16 cellular contexts compared by ENCODE assay signal in genomic region chr3:13157986-13158385, GRCh38.
DNase-seq lines count a peak whose midpoint lies in the region; ATAC-seq, FAIRE-seq and TF ChIP-seq lines count a peak whose summit lies in the region.
"Had no signal": no experiment of that assay in that cellular context is flagged by ENCODE, and none has a peak within 500 bp of the region (broad histone marks: within the 10 kb centered on the region; RNA-seq: fewer than 3 reads in every experiment).

No MANE protein-coding gene starts in this region.

- H3K9me3 ChIP-seq in H1 (ENCODE audit: insufficient read depth in 2 of 2, low read depth in 1 of 2, low read length in 1 of 2), result peaks cover 0 to 3% of the 10 kb centered on the region in 2 experiments; a peak in 1 of 4 replicates

- H3K4me1 ChIP-seq in H1 (replicated peaks in 1 of 4; ENCODE audit: control insufficient read depth in 3 of 4, insufficient read depth in 4 of 4, low read length in 3 of 4) (peaks cover 4 to 29% (median 20%) of the 10 kb centered on the region in 4 experiments), mesendoderm (ENCODE audit: control insufficient read depth, low read depth, low read length) (peaks cover 13% of the 10 kb centered on the region)

- no peak for TF ChIP-seq POLR2A in H1 (IDR thresholded peaks at IDR 0.05; ENCODE audit: control extremely low read depth in 1 of 2, low read depth in 2 of 2, low read length in 2 of 2)

- H2BK120ac ChIP-seq in H1 (replicated peaks; ENCODE audit: low read depth, low read length), result no peak overlapping the region
- H2BK120ac ChIP-seq in mesendoderm (ENCODE audit: low read depth, low read length), result no peak overlapping the region

- no peak overlapping the region for H2BK5ac ChIP-seq in H1 (ENCODE audit: low read depth, low read length)
- H2BK5ac ChIP-seq in mesendoderm (ENCODE audit: low read length), result no peak overlapping the region

- peak overlapping the region; percentile 28; the same call in 1 of the 2 replicates for H2BK12ac ChIP-seq in H1 (ENCODE audit: low read depth, low read length)

- H3K14ac ChIP-seq in H1 (ENCODE audit: insufficient read length), result no peak overlapping the region

- TF ChIP-seq EP300 in H1 (IDR thresholded peaks at IDR 0.05; ENCODE audit: borderline replicate concordance in 1 of 2, low read depth in 2 of 2, low read length in 2 of 2), result no peak

- no peak overlapping the region for H2BK20ac ChIP-seq in H1 (ENCODE audit: low read length)

- H3K79me2 ChIP-seq in H1 (ENCODE audit: control insufficient read depth in 1 of 2, insufficient read depth in 2 of 2, low read length in 2 of 2) (no peaks in the 10 kb centered on the region), mesendoderm (ENCODE audit: control insufficient read depth, insufficient read depth, low read length) (no peaks in the 10 kb centered on the region)

- DNase-seq in Ammon's horn (ENCODE audit: low spot score) (peak; percentile 17), H1 (ENCODE audit: low read depth in 1 of 2, low spot score in 2 of 2) (no peak), mesendoderm (no peak), NCI-H2196 (lab: John Stamatoyannopoulos, UW; ENCODE audit: unreplicated experiment) (no peak), EL (no peak)
- DNase-seq: 8988T; Calu3; CD8-positive, alpha-beta T cell; DMS79 treated with DMSO at 0.1 percent for 48 hours; GM23248 had no signal

- H3K9ac ChIP-seq in H1 (replicated peaks in 1 of 4; ENCODE audit: extremely low read depth in 1 of 4, low read depth in 3 of 4, low read length in 3 of 4) (no peak overlapping the region), mesendoderm (ENCODE audit: low read length) (no peak overlapping the region)
- H3K9ac ChIP-seq: BLaER1 treated with 17β-estradiol and CSF1 and Interleukin-3, amounts not matched to agents 10 nM and 100 nM; GM23248 had no signal

- no peak for ATAC-seq in HG03097 (IDR thresholded peaks at IDR 0.05; ENCODE audit: low FRiP score, unreplicated experiment)
- ATAC-seq: CD8-positive, alpha-beta T cell; GM12878; HCT116 had no signal

- H4K20me1 ChIP-seq in H1 (replicated peaks in 1 of 2; ENCODE audit: control insufficient read depth in 1 of 2, insufficient read depth in 2 of 2, low read length in 2 of 2), result no peaks in the 10 kb centered on the region
- H4K20me1 ChIP-seq: BLaER1 treated with 17β-estradiol and CSF1 and Interleukin-3, amounts not matched to agents 10 nM and 100 nM had no signal

- H3K4ac ChIP-seq in H1 (replicated peaks; ENCODE audit: insufficient read length, low read depth, low read length) (no peak overlapping the region), mesendoderm (ENCODE audit: low read depth, low read length) (peak overlapping the region; percentile 10)

- H2BK15ac ChIP-seq in H1 (ENCODE audit: low read length), result no peak overlapping the region
- H2BK15ac ChIP-seq in mesendoderm (replicated peaks; ENCODE audit: low read depth), result no peak overlapping the region

- no peak overlapping the region for H4K8ac ChIP-seq in H1 (ENCODE audit: extremely low read depth, insufficient read depth, low read length)
- no peak overlapping the region for H4K8ac ChIP-seq in mesendoderm (ENCODE audit: low read depth, low read length)

- H2AFZ ChIP-seq in H1 (ENCODE audit: low read length), result no peak overlapping the region
- H2AFZ ChIP-seq: GM23248 had no signal

- TF ChIP-seq RAD21 in H1 (IDR thresholded peaks at IDR 0.05 in 1 of 2, conservative IDR thresholded peaks at IDR 0.05 in 1 of 2; ENCODE audit: low read depth in 2 of 2, low read length in 2 of 2), result no peak

- H3K27ac ChIP-seq in H1 (ENCODE audit: low read depth, low read length) (no peak overlapping the region), mesendoderm (ENCODE audit: low read depth, low read length) (no peak overlapping the region), temporal lobe (ENCODE audit: low read depth, low read length) (peak overlapping the region; percentile 50)
- H3K27ac ChIP-seq: BLaER1 treated with 17β-estradiol and CSF1 and Interleukin-3, amounts not matched to agents 10 nM and 100 nM; GM23248 had no signal

- no peaks in the 10 kb centered on the region for H3K23me2 ChIP-seq in H1 (ENCODE audit: low read depth, low read length)

- no peak overlapping the region for H3K56ac ChIP-seq in H1 (replicated peaks; ENCODE audit: insufficient read length, low read depth, low read length)
- peak overlapping the region; percentile 35 for H3K56ac ChIP-seq in mesendoderm (ENCODE audit: low read length)

- H3K36me3 ChIP-seq in H1 (ENCODE audit: control insufficient read depth in 2 of 4, insufficient read depth in 4 of 4, low read length in 3 of 4), result no peaks in the 10 kb centered on the region
- H3K36me3 ChIP-seq in mesendoderm (ENCODE audit: control insufficient read depth, insufficient read depth, low read length), result no peaks in the 10 kb centered on the region
- H3K36me3 ChIP-seq: BLaER1 treated with 17β-estradiol and CSF1 and Interleukin-3, amounts not matched to agents 10 nM and 100 nM had no signal

- H4K5ac ChIP-seq in H1 (ENCODE audit: insufficient read length, low read depth, low read length), result no peak overlapping the region
- no peak overlapping the region for H4K5ac ChIP-seq in mesendoderm (ENCODE audit: low read length)

- CTCF ChIA-PET in H1 (lab: Charles Lee; ENCODE audit: partially characterized antibody), result interaction anchor here (1.1 to 2.4 kb wide), 6 partner anchors 13 to 197 kb away, joined by 3 to 8 read pairs (median 4); no protein-coding TSS in a partner anchor

- no peak for FAIRE-seq in H1 (lab: Jason Lieb, UNC)
- FAIRE-seq: GM12878, H54 had no signal

- no peak overlapping the region for H2AK5ac ChIP-seq in H1 (ENCODE audit: low read depth, low read length)
- no peak overlapping the region for H2AK5ac ChIP-seq in mesendoderm (ENCODE audit: low read length)

- H3K79me1 ChIP-seq in H1 (ENCODE audit: low read depth, low read length), result no peaks in the 10 kb centered on the region
- H3K79me1 ChIP-seq in mesendoderm (ENCODE audit: low read length), result no peaks in the 10 kb centered on the region

- WGBS in H1 (ENCODE audit: extremely low coverage in 1 of 2, insufficient coverage in 1 of 2, insufficient read length in 1 of 2, insufficient replicate concordance in 2 of 2, low coverage in 1 of 2, low lambda C conversion rate in 2 of 2, missing lambda C conversion rate in 1 of 2), 2 experiments, result 89% methylated on average over 8 of the region's 8 CpGs; no CpG with 5 or more reads in 1 of the 2 experiments
- no CpG with 5 or more reads among the region's 8 CpGs for WGBS in mesendoderm (ENCODE audit: extremely low coverage, insufficient coverage, low lambda C conversion rate)

- no peak for TF ChIP-seq CTCF in H1 (IDR thresholded peaks at IDR 0.05; ENCODE audit: control extremely low read depth in 1 of 3, insufficient read depth in 1 of 3, low read depth in 1 of 3, low read length in 3 of 3)

- POLR2A ChIA-PET in H1 (lab: Charles Lee; ENCODE audit: partially characterized antibody), result interaction anchor here (0.7 to 1.1 kb wide), 2 partner anchors 10 to 20 kb away, joined by 3 read pairs; no protein-coding TSS in a partner anchor

- no peak overlapping the region for H4K91ac ChIP-seq in H1 (replicated peaks; ENCODE audit: insufficient read length, low read length)

- no peaks in the 10 kb centered on the region for H3K27me3 ChIP-seq in H1 (replicated peaks in 1 of 4; ENCODE audit: control insufficient read depth in 3 of 4, extremely low read depth in 1 of 4, insufficient read depth in 3 of 4, low read length in 3 of 4)
- no peaks in the 10 kb centered on the region for H3K27me3 ChIP-seq in mesendoderm (ENCODE audit: insufficient read depth, low read length, poor library complexity)
- H3K27me3 ChIP-seq: BLaER1 treated with 17β-estradiol and CSF1 and Interleukin-3, amounts not matched to agents 10 nM and 100 nM had no signal

- H3K4me2 ChIP-seq in H1 (ENCODE audit: insufficient read depth in 1 of 2, low read depth in 2 of 2, low read length in 2 of 2) (no peak overlapping the region), mesendoderm (ENCODE audit: low read length) (no peak overlapping the region)
- H3K4me2 ChIP-seq: BLaER1 treated with 17β-estradiol and CSF1 and Interleukin-3, amounts not matched to agents 10 nM and 100 nM had no signal

- H3K4me3 ChIP-seq in H1 (ENCODE audit: extremely low read depth in 1 of 4, insufficient read depth in 2 of 4, low read depth in 3 of 4, low read length in 4 of 4), result no peak overlapping the region
- no peak overlapping the region for H3K4me3 ChIP-seq in mesendoderm (ENCODE audit: low read length)
- H3K4me3 ChIP-seq: BLaER1 treated with 17β-estradiol and CSF1 and Interleukin-3, amounts not matched to agents 10 nM and 100 nM; GM12878; GM23248 had no signal

- H3K23ac ChIP-seq in H1 (ENCODE audit: insufficient read length) (no peak overlapping the region), mesendoderm (ENCODE audit: low read length) (no peak overlapping the region)

- H3K18ac ChIP-seq in H1 (ENCODE audit: extremely low read depth, low read length) (no peak overlapping the region), mesendoderm (ENCODE audit: low read length) (no peak overlapping the region)

TF ChIP-seq in H1, 55 proteins besides CTCF, POLR2A, EP300 and RAD21:
- TF ChIP-seq KDM4A (IDR thresholded peaks at IDR 0.05; ENCODE audit: low read depth, low read length, severe bottlenecking), result no peak
